In the genomic region with DNA sequence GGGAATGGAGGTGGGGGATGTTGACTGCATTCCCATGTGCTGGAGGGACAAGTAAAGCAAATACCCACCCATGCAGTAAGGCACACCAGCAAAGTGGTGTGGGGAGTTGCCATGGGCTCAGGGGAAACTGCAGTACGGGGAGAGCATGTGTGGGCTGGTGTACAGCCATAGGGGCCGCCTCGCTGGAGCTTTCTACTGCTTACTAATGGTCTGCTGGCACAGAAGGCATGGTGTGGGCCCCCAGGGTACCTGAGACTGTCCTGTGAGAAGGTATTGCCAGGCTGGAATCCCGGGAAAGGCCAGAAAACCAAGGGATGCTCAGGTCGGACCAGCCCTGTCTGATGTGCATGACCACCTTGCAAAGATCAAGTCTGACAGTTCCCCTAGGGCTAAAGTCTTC, we compare ENCODE assay signal across 4 cellular contexts.
"Had no signal": no experiment of that assay in that cellular context is flagged by ENCODE, and none has a peak within 500 bp of the region (broad histone marks: within the 10 kb centered on the region; RNA-seq: fewer than 3 reads in every experiment).

No MANE protein-coding gene starts in this region.

- H3K4me3 ChIP-seq: K562 had no signal

- ATAC-seq: HepG2, K562 had no signal

- H3K27ac ChIP-seq: HL-60 had no signal

- DNase-seq: IMR-90 had no signal
